ENCODE assay signal across 1 cellular context in genomic region chr6:31663087-31663960, GRCh38.
TF ChIP-seq lines count a peak whose summit lies in the region.

No MANE protein-coding gene starts in this region.

TF ChIP-seq in K562, 482 proteins besides CTCF, POLR2A, EP300 and RAD21 (continues in another document):
- TF ChIP-seq POU5F1 (IDR thresholded peaks at IDR 0.05; ENCODE audit: borderline replicate concordance, low read depth, low read length, partially characterized antibody) (no peak), ZNF280B (CRISPR knock-in tag; IDR thresholded peaks at IDR 0.05) (no peak), MYBL2 (IDR thresholded peaks at IDR 0.05; ENCODE audit: low read depth) (no peak), MYBL2 (CRISPR knock-in tag; IDR thresholded peaks at IDR 0.05; ENCODE audit: borderline replicate concordance) (no peak), FOS (IDR thresholded peaks at IDR 0.05; ENCODE audit: extremely low read depth, insufficient read length) (no peak), NFIX (CRISPR knock-in tag; IDR thresholded peaks at IDR 0.05; ENCODE audit: low read depth) (no peak), NEUROD1 (IDR thresholded peaks at IDR 0.05; ENCODE audit: borderline replicate concordance, low read depth, low read length, partially characterized antibody) (no peak), CREB5 (CRISPR knock-in tag; IDR thresholded peaks at IDR 0.05) (no peak), SMC3 (conservative IDR thresholded peaks at IDR 0.05; ENCODE audit: insufficient read depth, low read depth, low read length) (0 out of 2 replicates have a peak, but pooled peaks have one; percentile 13), TSC22D4 (tag; IDR thresholded peaks at IDR 0.05) (no peak), CGGBP1 (CRISPR knock-in tag; IDR thresholded peaks at IDR 0.05) (0 out of 2 replicates have a peak, but pooled peaks have one; percentile 31), ZNF589 (CRISPR knock-in tag; IDR thresholded peaks at IDR 0.05; ENCODE audit: low read depth) (no peak), FOXP4 (CRISPR knock-in tag; IDR thresholded peaks at IDR 0.05; ENCODE audit: borderline replicate concordance) (no peak), ZEB2 (IDR thresholded peaks at IDR 0.05) (no peak; the same call in 1 of the 2 replicates), IRF1 (CRISPR knock-in tag; IDR thresholded peaks at IDR 0.05; ENCODE audit: borderline replicate concordance) (no peak), IRF9 (tag; IDR thresholded peaks at IDR 0.05) (no peak), NR4A1 (CRISPR knock-in tag; IDR thresholded peaks at IDR 0.05) (no peak), NR4A1 (tag; IDR thresholded peaks at IDR 0.05) (peak; percentile 12; the same call in 1 of the 2 replicates), HNRNPK (IDR thresholded peaks at IDR 0.05; ENCODE audit: low read depth, low read length, poor library complexity, severe bottlenecking) (no peak), USF2 (CRISPR knock-in tag; IDR thresholded peaks at IDR 0.05) (no peak), ZNF146 (CRISPR knock-in tag; IDR thresholded peaks at IDR 0.05; ENCODE audit: unreplicated experiment) (no peak), RBM15 (IDR thresholded peaks at IDR 0.05; ENCODE audit: insufficient read depth, low read length) (no peak), FOXO4 (CRISPR knock-in tag; IDR thresholded peaks at IDR 0.05) (no peak), E2F1 (CRISPR knock-in tag; IDR thresholded peaks at IDR 0.05) (peak; percentile 11; the same call in 1 of the 2 replicates), ZNF212 (CRISPR knock-in tag; IDR thresholded peaks at IDR 0.05) (no peak), MNT (conservative IDR thresholded peaks at IDR 0.05) (no peak), ARID4B (CRISPR knock-in tag; IDR thresholded peaks at IDR 0.05) (0 out of 2 replicates have a peak, but pooled peaks have one; percentile 16), MAZ (CRISPR knock-in tag; conservative IDR thresholded peaks at IDR 0.05 in 1 of 2, IDR thresholded peaks at IDR 0.05 in 1 of 2) (no peak), POLR3A (IDR thresholded peaks at IDR 0.05; ENCODE audit: borderline replicate concordance, extremely low read depth, insufficient read depth, insufficient read length) (no peak), RNF2 (IDR thresholded peaks at IDR 0.05) (no peak), TAF9B (IDR thresholded peaks at IDR 0.05; ENCODE audit: partially characterized antibody) (no peak), TAF15 (IDR thresholded peaks at IDR 0.05; ENCODE audit: low read depth, low read length) (no peak), MYC (IDR thresholded peaks at IDR 0.05; ENCODE audit: low read depth, low read length) (no peak), MYC (CRISPR knock-in tag; IDR thresholded peaks at IDR 0.05; ENCODE audit: borderline replicate concordance, low read depth) (no peak), ARID1B (IDR thresholded peaks at IDR 0.05) (no peak), ATF3 (IDR thresholded peaks at IDR 0.05) (no peak), ATF3 (CRISPR knock-in tag; conservative IDR thresholded peaks at IDR 0.05) (no peak), ZFP30 (CRISPR knock-in tag; IDR thresholded peaks at IDR 0.05; ENCODE audit: borderline replicate concordance) (no peak), KLF10 (CRISPR knock-in tag; IDR thresholded peaks at IDR 0.05) (no peak), KAT8 (IDR thresholded peaks at IDR 0.05; ENCODE audit: low read depth) (no peak), ZBTB7A (IDR thresholded peaks at IDR 0.05; ENCODE audit: borderline replicate concordance, control insufficient read depth, low read depth, low read length) (no peak), HNRNPL (IDR thresholded peaks at IDR 0.05; ENCODE audit: low read depth, low read length) (no peak), PHB2 (IDR thresholded peaks at IDR 0.05; ENCODE audit: low read depth) (no peak), EWSR1 (IDR thresholded peaks at IDR 0.05; ENCODE audit: borderline replicate concordance, low read depth, partially characterized antibody) (no peak)
